Comparison of ENCODE assay signal across 1 cellular context in genomic region chr6:149032318-149032598, GRCh38.
TF ChIP-seq lines count a peak whose summit lies in the region.

No MANE protein-coding gene starts in this region.

TF ChIP-seq in HepG2, 621 proteins besides CTCF, POLR2A, EP300 and RAD21 (continued from another document):
- TF ChIP-seq ZNF512B (CRISPR knock-in tag; IDR thresholded peaks at IDR 0.05; ENCODE audit: borderline replicate concordance) (0 out of 2 replicates have a peak, but pooled peaks have one; percentile 49), ZNF598 (CRISPR knock-in tag; IDR thresholded peaks at IDR 0.05; ENCODE audit: borderline replicate concordance) (peak; percentile 76; the same call in 1 of the 2 replicates), ZNF382 (CRISPR knock-in tag; IDR thresholded peaks at IDR 0.05; ENCODE audit: borderline replicate concordance) (no peak), KMT2A (CRISPR knock-in tag; IDR thresholded peaks at IDR 0.05) (no peak), CHCHD3 (CRISPR knock-in tag; IDR thresholded peaks at IDR 0.05) (peak; percentile 75; the same call in 1 of the 2 replicates), MAX (IDR thresholded peaks at IDR 0.05) (no peak; the same call in 1 of the 2 replicates), ZFYVE20 (CRISPR knock-in tag; IDR thresholded peaks at IDR 0.05; ENCODE audit: borderline replicate concordance, low read depth) (0 out of 2 replicates have a peak, but pooled peaks have one; percentile 29)
